10 cellular contexts compared by ENCODE assay signal in genomic region chr12:106135781-106136180, GRCh38. TPM values are rescaled to one million over a fixed set of nuclear protein-coding genes. Genes with fewer than 3 reads are reported as not detected.
DNase-seq lines count a peak whose midpoint lies in the region; ATAC-seq and TF ChIP-seq lines count a peak whose summit lies in the region.
"Had no signal": no experiment of that assay in that cellular context is flagged by ENCODE, and none has a peak within 500 bp of the region (broad histone marks: within the 10 kb centered on the region; RNA-seq: fewer than 3 reads in every experiment).

No MANE protein-coding gene starts in this region.

- H3K4me2 ChIP-seq in mesenchymal stem cell (ENCODE audit: low read length, poor library complexity, severe bottlenecking): peak overlapping the region; percentile 1

- no peak overlapping the region for H2BK120ac ChIP-seq in mesenchymal stem cell (ENCODE audit: low read depth, low read length)

- H2BK5ac ChIP-seq in mesenchymal stem cell (ENCODE audit: low read depth, low read length, poor library complexity, severe bottlenecking): peak overlapping the region; percentile 22

- no peak for ATAC-seq in Right ventricle myocardium inferior

- H3K9me3 Mint-ChIP-seq in CD8-positive, alpha-beta memory T cell: peaks cover 0 to 2% (median 0%) of the 10 kb centered on the region in 5 donors
- H3K9me3 Mint-ChIP-seq: activated CD4-positive, alpha-beta memory T cell treated with anti-CD3 and anti-CD28 coated beads, Interleukin-2, amount 10 ng/mL, durations not matched to agents 7 days and 5 days had no signal

- peaks cover 7% of the 10 kb centered on the region for H3K79me1 ChIP-seq in mesenchymal stem cell (replicated peaks; ENCODE audit: low read length, poor library complexity, severe bottlenecking)

- POLR2A ChIA-PET in CD8-positive, alpha-beta memory T cell (lab: Charles Lee): no interaction called here

- H3K14ac ChIP-seq in mesenchymal stem cell (ENCODE audit: low read length in 2 of 2): no peak overlapping the region

- peak overlapping the region in 1 of 2 experiments; percentile 58 for H3K18ac ChIP-seq in mesenchymal stem cell (ENCODE audit: low read depth in 1 of 2, low read length in 2 of 2)

- H3K4ac ChIP-seq in mesenchymal stem cell (ENCODE audit: low read depth in 1 of 2, low read length in 2 of 2): peak overlapping the region in 1 of 2 experiments; percentile 24

- H3K27ac ChIP-seq in right atrium auricular region (peak overlapping the region; percentile 94 to 95), mesenchymal stem cell (ENCODE audit: low read length, poor library complexity, severe bottlenecking) (peak overlapping the region; percentile 87)
- H3K27ac ChIP-seq in CD8-positive, alpha-beta memory T cell (ENCODE audit: low read depth, low read length): no peak overlapping the region

- no peak overlapping the region for H2AFZ ChIP-seq in mesenchymal stem cell (ENCODE audit: low read depth, low read length)

- H4K91ac ChIP-seq in mesenchymal stem cell (ENCODE audit: low read length): no peak overlapping the region

- H4K8ac ChIP-seq in mesenchymal stem cell (ENCODE audit: low read length): no peak overlapping the region

- in situ Hi-C loops in KBM-7 (cut with MboI; ENCODE audit: low pct_unique_long_range_greater_than_20kb, low sequenced_read_pairs): loop anchor here (25.0 kb wide), 1 partner anchor 723 kb away; no protein-coding TSS in a partner anchor

- no peak for TF ChIP-seq POLR2A in lower leg skin (IDR thresholded peaks at IDR 0.05)

- H3K27me3 Mint-ChIP-seq in CD8-positive, alpha-beta memory T cell: peaks cover 35 to 72% of the 10 kb centered on the region in 2 donors

- H3K9me3 ChIP-seq in right atrium auricular region (no peaks in the 10 kb centered on the region), mesenchymal stem cell (ENCODE audit: control insufficient read depth, low read length) (no peaks in the 10 kb centered on the region)
- H3K9me3 ChIP-seq in CD8-positive, alpha-beta memory T cell (ENCODE audit: low read length): no peaks in the 10 kb centered on the region

- H3K9ac ChIP-seq in mesenchymal stem cell (ENCODE audit: low read length): peak overlapping the region; percentile 70

- H3K23ac ChIP-seq in mesenchymal stem cell (ENCODE audit: low read length in 2 of 2): no peak overlapping the region

- WGBS in mesenchymal stem cell: 0% methylated on average over 2 of the region's 4 CpGs
- 14 to 15% methylated on average over 4 of the region's 4 CpGs for WGBS in lower leg skin, 2 donors

- intact Hi-C loops in Right ventricle myocardium inferior (cut with DNase I) (loop anchor here (1.0 to 10.0 kb wide), 9 partner anchors 55 to 715 kb away; no protein-coding TSS in a partner anchor), lower leg skin (cut with DNase I; ENCODE audit: low total_unique reads) (loop anchor here (5.0 to 10.0 kb wide), 2 partner anchors 431 to 713 kb away; no protein-coding TSS in a partner anchor)

- H3K4me3 ChIP-seq in right atrium auricular region (peak overlapping the region; percentile 87 to 94), choroid plexus epithelial cell (ENCODE audit: low read depth, low read length) (peak overlapping the region; percentile 78), mesenchymal stem cell (ENCODE audit: insufficient read depth in 1 of 2, low read depth in 1 of 2, low read length in 2 of 2) (peak overlapping the region in 1 of 2 experiments; percentile 23), lower leg skin (ENCODE audit: low read depth, poor library complexity, severe bottlenecking) (no peak overlapping the region)
- no peak overlapping the region for H3K4me3 ChIP-seq in CD8-positive, alpha-beta memory T cell (ENCODE audit: low read length)

- no peak overlapping the region for H2BK15ac ChIP-seq in mesenchymal stem cell (ENCODE audit: low read depth, poor library complexity, severe bottlenecking)

- H3K4me1 ChIP-seq in right atrium auricular region: peaks cover 0 to 68% of the 10 kb centered on the region in 2 donors
- H3K4me1 ChIP-seq in mesenchymal stem cell (ENCODE audit: control insufficient read depth, insufficient read depth, low read depth, low read length): peaks cover 29% of the 10 kb centered on the region
- peaks cover 5% of the 10 kb centered on the region for H3K4me1 ChIP-seq in CD8-positive, alpha-beta memory T cell (ENCODE audit: insufficient read depth, low read length)

- peak overlapping the region; percentile 94 for H2AK5ac ChIP-seq in mesenchymal stem cell (ENCODE audit: low read length, severe bottlenecking)

- CTCF ChIA-PET in CD8-positive, alpha-beta memory T cell (lab: Charles Lee): interaction anchor here (0.7 to 3.1 kb wide), 8 partner anchors 9 to 717 kb away, joined by 3 to 21 read pairs (median 10); no protein-coding TSS in a partner anchor

- H3K4me1 Mint-ChIP-seq in CD8-positive, alpha-beta memory T cell: peaks cover 12 to 32% (median 19%) of the 10 kb centered on the region in 3 donors

- H3K27ac Mint-ChIP-seq in CD8-positive, alpha-beta memory T cell: peak overlapping the region in 1 of 8 donors; percentile 45
- H3K27ac Mint-ChIP-seq: activated CD4-positive, alpha-beta memory T cell treated with anti-CD3 and anti-CD28 coated beads, Interleukin-2, amount 10 ng/mL, durations not matched to agents 7 days and 5 days; CD4-positive, alpha-beta memory T cell had no signal

- H3K27me3 ChIP-seq in right atrium auricular region (no peaks in the 10 kb centered on the region), mesenchymal stem cell (ENCODE audit: control insufficient read depth in 1 of 2, insufficient read depth in 1 of 2, low read length in 2 of 2) (no peaks in the 10 kb centered on the region)
- peaks cover 32% of the 10 kb centered on the region for H3K27me3 ChIP-seq in CD8-positive, alpha-beta memory T cell (ENCODE audit: insufficient read depth, low read length, poor library complexity, severe bottlenecking)

- no peaks in the 10 kb centered on the region for H3K36me3 Mint-ChIP-seq in CD8-positive, alpha-beta memory T cell
- H3K36me3 Mint-ChIP-seq: CD4-positive, alpha-beta memory T cell had no signal

- TF ChIP-seq CTCF in right atrium auricular region (IDR thresholded peaks at IDR 0.05) (no peak), choroid plexus epithelial cell (conservative IDR thresholded peaks at IDR 0.05; ENCODE audit: low read depth, low read length) (no peak), lower leg skin (IDR thresholded peaks at IDR 0.05) (no peak)

- no peak overlapping the region for H3K4me3 Mint-ChIP-seq in CD8-positive, alpha-beta memory T cell
- H3K4me3 Mint-ChIP-seq: activated CD4-positive, alpha-beta memory T cell treated with anti-CD3 and anti-CD28 coated beads, Interleukin-2, amount 10 ng/mL, durations not matched to agents 7 days and 5 days had no signal

- H3K36me3 ChIP-seq in right atrium auricular region (no peaks in the 10 kb centered on the region), mesenchymal stem cell (ENCODE audit: control insufficient read depth in 1 of 2, insufficient read depth in 2 of 2, low read depth in 1 of 2, low read length in 2 of 2) (peaks cover 0 to 4% of the 10 kb centered on the region in 2 experiments)
- H3K36me3 ChIP-seq in CD8-positive, alpha-beta memory T cell (ENCODE audit: insufficient read depth, low read length): no peaks in the 10 kb centered on the region

- DNase-seq in right atrium auricular region (ENCODE audit: low spot score) (no peak), Right ventricle myocardium inferior (ENCODE audit: missing footprints) (no peak), choroid plexus epithelial cell (ENCODE audit: low read depth) (peak; percentile 76), mesenchymal stem cell (peak; percentile 83), retina (no peak), lower leg skin (ENCODE audit: low spot score in 2 of 2) (no peak), KBM-7 (no peak)
- no peak for DNase-seq in CD8-positive, alpha-beta memory T cell

- peak overlapping the region in 1 of 2 experiments; percentile 10 for H2BK12ac ChIP-seq in mesenchymal stem cell (ENCODE audit: low read length in 2 of 2)

RNA-seq across cellular contexts. Expression of gene NUAK1, which starts 3.0 kb away (rescaled TPM):
- total RNA-seq in right atrium auricular region (10 to 100 TPM; 16.9 to 30.1 TPM), Right ventricle myocardium inferior (42.1 TPM), lower leg skin (10 to 100 TPM; 23.9 to 66.1 (median 42.3) TPM)
- 8.2 TPM for polyA plus RNA-seq in mesenchymal stem cell (2013, experiment 1 of 2)
- polyA plus RNA-seq in mesenchymal stem cell (2013, experiment 2 of 2): 7.9 TPM
- total RNA-seq in CD8-positive, alpha-beta memory T cell: not detected
- 0.16 TPM for polyA plus RNA-seq in CD8-positive, alpha-beta memory T cell
- total RNA-seq: activated CD4-positive, alpha-beta memory T cell treated with anti-CD3 and anti-CD28 coated beads, Interleukin-2, amount 10 ng/mL, durations not matched to agents 7 days and 5 days; CD4-positive, alpha-beta memory T cell had no signal
- polyA plus RNA-seq: CD4-positive, alpha-beta memory T cell had no signal

Comparison
In these comparisons a context has a peak if more than half of its experiments do, and no peak if none do; other contexts are left out.
1. DNase-seq: peak in choroid plexus epithelial cell (single experiment) and mesenchymal stem cell (single experiment); none in right atrium auricular region (single experiment), Right ventricle myocardium inferior (single experiment), retina (single experiment), lower leg skin (0 of 2), CD8-positive, alpha-beta memory T cell (0 of 5) and KBM-7 (single experiment).
2. H3K4me3 ChIP-seq: peak in right atrium auricular region (2 of 2) and choroid plexus epithelial cell (single experiment); none in lower leg skin (single experiment) and CD8-positive, alpha-beta memory T cell (single experiment).
3. RNA of gene NUAK1, which starts 3.0 kb away (total RNA-seq): 23.9 to 66.1 TPM in lower leg skin, 42.1 TPM in Right ventricle myocardium inferior (single experiment) and 16.9 to 30.1 TPM in right atrium auricular region; not detected in CD8-positive, alpha-beta memory T cell; every median in the first group is over 10 times any median in the second.